In the genomic region with DNA sequence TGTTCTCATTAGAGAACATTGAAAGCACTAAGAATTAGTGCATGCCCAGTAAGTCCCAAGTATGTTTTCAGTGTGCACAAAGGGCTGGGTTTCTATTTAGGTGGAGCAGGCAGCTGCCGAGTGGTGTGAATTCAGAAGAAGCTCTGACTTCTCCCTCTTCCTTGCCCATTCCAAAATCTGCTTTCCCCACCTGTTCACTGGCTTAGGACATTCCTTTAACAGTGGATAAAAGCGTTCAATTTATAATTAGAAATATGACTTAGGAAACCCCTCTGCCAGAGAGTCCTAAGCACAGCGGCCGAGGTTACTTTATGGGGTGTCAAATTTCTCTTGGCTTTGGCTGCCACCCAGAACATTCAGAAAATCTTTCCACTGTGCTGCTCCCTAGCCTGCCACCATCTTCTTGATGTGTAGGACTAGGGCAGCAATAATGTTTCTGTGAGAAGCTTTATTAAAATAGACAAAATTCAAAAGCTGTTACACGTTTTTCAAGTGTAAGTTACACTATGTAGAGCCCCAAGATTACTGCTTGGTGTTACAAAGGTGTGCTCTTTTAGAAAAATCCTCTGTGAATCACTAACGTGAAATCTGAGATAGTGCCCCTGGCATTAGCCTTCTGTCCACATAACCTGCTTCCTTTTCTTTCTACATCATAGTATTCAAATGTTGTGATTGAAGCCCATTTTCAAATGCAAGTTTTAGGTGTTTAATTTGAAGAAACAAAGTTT, we compare ENCODE assay signal across 9 cellular contexts.
DNase-seq lines count a peak whose midpoint lies in the region; ATAC-seq and TF ChIP-seq lines count a peak whose summit lies in the region.
"Had no signal": no experiment of that assay in that cellular context is flagged by ENCODE, and none has a peak within 500 bp of the region (broad histone marks: within the 10 kb centered on the region; RNA-seq: fewer than 3 reads in every experiment).

No MANE protein-coding gene starts in this region.

- H3K27ac Mint-ChIP-seq in activated CD4-positive, alpha-beta memory T cell treated with anti-CD3 and anti-CD28 coated beads, Interleukin-2, amount 10 ng/mL, durations not matched to agents 7 days and 5 days: no peak overlapping the region

- H3K27ac ChIP-seq in esophagus squamous epithelium (peak overlapping the region; percentile 0 to 37 (median 6)), psoas muscle (peak overlapping the region; percentile 59)

- no peaks in the 10 kb centered on the region for H3K36me3 Mint-ChIP-seq in activated CD4-positive, alpha-beta memory T cell treated with anti-CD3 and anti-CD28 coated beads, Interleukin-2, amount 10 ng/mL, durations not matched to agents 7 days and 5 days (ENCODE audit: low read depth)

- no peaks in the 10 kb centered on the region for H3K9me3 Mint-ChIP-seq in activated CD4-positive, alpha-beta memory T cell treated with anti-CD3 and anti-CD28 coated beads, Interleukin-2, amount 10 ng/mL, durations not matched to agents 7 days and 5 days

- H3K9me3 ChIP-seq in esophagus squamous epithelium (no peaks in the 10 kb centered on the region), psoas muscle (no peaks in the 10 kb centered on the region)

- no peak for TF ChIP-seq POLR2A in esophagus squamous epithelium (IDR thresholded peaks at IDR 0.05)

- peak overlapping the region in 3 of 4 donors; percentile 3 to 15 (median 14) for H3K4me3 ChIP-seq in esophagus squamous epithelium
- no peak overlapping the region for H3K4me3 ChIP-seq in psoas muscle

- WGBS in esophagus squamous epithelium, 2 donors: 15 to 26% methylated on average over 6 of the region's 6 CpGs
- WGBS in psoas muscle, 3 donors: 11 to 17% (median 15%) methylated on average over 6 of the region's 6 CpGs

- CTCF ChIA-PET in activated CD4-positive, alpha-beta memory T cell treated with anti-CD3 and anti-CD28 coated beads, Interleukin-2, amount 10 ng/mL, durations not matched to agents 7 days and 5 days (lab: Charles Lee): no interaction called here

- H3K27me3 ChIP-seq in esophagus squamous epithelium (no peaks in the 10 kb centered on the region), psoas muscle (ENCODE audit: insufficient read depth in 3 of 3, low read length in 2 of 3) (no peaks in the 10 kb centered on the region)

- POLR2A ChIA-PET in activated CD4-positive, alpha-beta memory T cell treated with anti-CD3 and anti-CD28 coated beads, Interleukin-2, amount 10 ng/mL, durations not matched to agents 7 days and 5 days (lab: Charles Lee): no interaction called here

- no peaks in the 10 kb centered on the region for H3K4me1 Mint-ChIP-seq in activated CD4-positive, alpha-beta memory T cell treated with anti-CD3 and anti-CD28 coated beads, Interleukin-2, amount 10 ng/mL, durations not matched to agents 7 days and 5 days

- no peak overlapping the region for H3K4me3 Mint-ChIP-seq in activated CD4-positive, alpha-beta memory T cell treated with anti-CD3 and anti-CD28 coated beads, Interleukin-2, amount 10 ng/mL, durations not matched to agents 7 days and 5 days

- H3K36me3 ChIP-seq in esophagus squamous epithelium: no peaks in the 10 kb centered on the region
- H3K36me3 ChIP-seq in psoas muscle (ENCODE audit: insufficient read depth in 1 of 2, low read depth in 1 of 2): no peaks in the 10 kb centered on the region

- TF ChIP-seq CTCF in esophagus squamous epithelium (IDR thresholded peaks at IDR 0.05) (no peak), psoas muscle (IDR thresholded peaks at IDR 0.05) (no peak)

- no peaks in the 10 kb centered on the region for H3K27me3 Mint-ChIP-seq in activated CD4-positive, alpha-beta memory T cell treated with anti-CD3 and anti-CD28 coated beads, Interleukin-2, amount 10 ng/mL, durations not matched to agents 7 days and 5 days

- DNase-seq in GM03348 (ENCODE audit: low spot score) (peak; percentile 28), NCI-H524 treated with DMSO at 0.1 percent for 48 hours (lab: John Stamatoyannopoulos, UW) (peak; percentile 65), esophagus squamous epithelium (lab: John Stamatoyannopoulos, UW) (no peak), psoas muscle (peak; percentile 13 to 54), ureter (ENCODE audit: low spot score) (no peak), MV-4-11 (lab: John Stamatoyannopoulos, UW) (no peak)
- no peak for DNase-seq in activated CD4-positive, alpha-beta memory T cell treated with anti-CD3 and anti-CD28 coated beads, Interleukin-2, amount 10 ng/mL, durations not matched to agents 7 days and 5 days
- DNase-seq in effector CD8-positive, alpha-beta T cell (lab: John Stamatoyannopoulos, UW): no peak
- DNase-seq: cortex of kidney had no signal

- H3K4me1 ChIP-seq in esophagus squamous epithelium (peaks cover 5 to 36% (median 16%) of the 10 kb centered on the region in 3 donors), psoas muscle (peaks cover 27% of the 10 kb centered on the region)

- intact Hi-C loops in esophagus squamous epithelium (cut with DNase I) (no loop called here), psoas muscle (cut with DNase I) (loop anchor here in 1 of 2 donors (1.0 kb wide), 1 partner anchor 32 kb away; no protein-coding TSS in a partner anchor)

- ATAC-seq in psoas muscle: peak; percentile 94 to 99 (median 98)

Comparison
In these comparisons a context has a peak if more than half of its experiments do, and no peak if none do; other contexts are left out.
1. DNase-seq: peak in GM03348 (single experiment), NCI-H524 treated with DMSO at 0.1 percent for 48 hours (single experiment) and psoas muscle (2 of 2); none in esophagus squamous epithelium (single experiment), ureter (single experiment), MV-4-11 (single experiment), activated CD4-positive, alpha-beta memory T cell treated with anti-CD3 and anti-CD28 coated beads, Interleukin-2, amount 10 ng/mL, durations not matched to agents 7 days and 5 days (single experiment) and effector CD8-positive, alpha-beta T cell (single experiment).